Comparison of ENCODE assay signal across 1 cellular context in the genomic region with DNA sequence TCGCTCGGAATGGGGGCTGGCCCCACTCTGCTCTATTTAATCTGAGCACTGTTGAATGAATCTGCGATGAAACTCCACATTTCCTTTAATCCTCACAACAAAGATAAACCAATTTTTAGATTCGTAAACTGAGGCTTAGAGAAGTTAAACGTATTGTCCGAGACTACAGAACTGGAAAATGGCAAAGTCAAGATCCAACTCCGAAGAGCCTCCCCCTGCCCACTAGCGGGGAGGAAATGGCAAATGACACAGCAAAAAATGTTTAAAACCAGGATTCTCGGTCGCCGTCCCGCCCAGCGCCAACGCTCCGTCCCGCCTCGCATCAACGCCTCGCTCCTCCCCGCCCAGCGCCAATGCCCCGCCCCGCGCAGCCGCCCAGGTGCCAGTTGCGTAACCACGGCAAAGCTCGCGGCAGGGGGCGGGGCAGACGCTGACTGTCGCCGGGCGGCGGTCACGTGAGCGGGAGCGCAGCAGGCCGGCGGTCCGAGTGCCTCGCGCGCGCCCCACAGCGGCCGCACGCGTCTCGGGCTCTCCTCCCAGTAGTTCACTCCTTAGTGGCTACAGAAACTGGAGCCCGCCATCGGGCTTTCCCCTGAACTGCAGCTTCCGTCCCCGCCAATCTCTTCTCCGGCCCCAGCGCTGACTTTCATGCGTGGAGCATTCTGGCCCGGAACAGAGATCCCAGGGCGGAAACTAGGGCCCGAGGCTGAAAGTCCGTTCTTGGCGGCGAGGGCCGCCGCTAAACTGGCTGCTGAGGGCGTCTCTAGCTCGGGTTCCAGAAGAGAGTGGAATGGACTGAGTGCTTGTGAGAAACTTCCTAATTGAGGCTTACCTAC.
A peak's percentile ranks its signal among the peaks of the same experiment; 100 is the strongest.
TF ChIP-seq lines count a peak whose summit lies in the region.

No MANE protein-coding gene starts in this region.

TF ChIP-seq in GM12878, 131 proteins besides CTCF, POLR2A, EP300 and RAD21 (continued from another document and continues in another):
- TF ChIP-seq, protein P1, sequence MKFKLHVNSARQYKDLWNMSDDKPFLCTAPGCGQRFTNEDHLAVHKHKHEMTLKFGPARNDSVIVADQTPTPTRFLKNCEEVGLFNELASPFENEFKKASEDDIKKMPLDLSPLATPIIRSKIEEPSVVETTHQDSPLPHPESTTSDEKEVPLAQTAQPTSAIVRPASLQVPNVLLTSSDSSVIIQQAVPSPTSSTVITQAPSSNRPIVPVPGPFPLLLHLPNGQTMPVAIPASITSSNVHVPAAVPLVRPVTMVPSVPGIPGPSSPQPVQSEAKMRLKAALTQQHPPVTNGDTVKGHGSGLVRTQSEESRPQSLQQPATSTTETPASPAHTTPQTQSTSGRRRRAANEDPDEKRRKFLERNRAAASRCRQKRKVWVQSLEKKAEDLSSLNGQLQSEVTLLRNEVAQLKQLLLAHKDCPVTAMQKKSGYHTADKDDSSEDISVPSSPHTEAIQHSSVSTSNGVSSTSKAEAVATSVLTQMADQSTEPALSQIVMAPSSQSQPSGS (IDR thresholded peaks at IDR 0.05; ENCODE audit: low read length) = no peak
- TF ChIP-seq PAX8 (IDR thresholded peaks at IDR 0.05) = 0 out of 2 replicates have a peak, but pooled peaks have one; percentile 76
- TF ChIP-seq HCFC1 (IDR thresholded peaks at IDR 0.05; ENCODE audit: low read length) = peak; percentile 38
- TF ChIP-seq MYC (IDR thresholded peaks at IDR 0.05; ENCODE audit: insufficient read depth, insufficient read length, insufficient replicate concordance, low read length, severe bottlenecking) = no peak
- no peak for TF ChIP-seq ZNF622 (IDR thresholded peaks at IDR 0.05)
- TF ChIP-seq, protein P2, sequence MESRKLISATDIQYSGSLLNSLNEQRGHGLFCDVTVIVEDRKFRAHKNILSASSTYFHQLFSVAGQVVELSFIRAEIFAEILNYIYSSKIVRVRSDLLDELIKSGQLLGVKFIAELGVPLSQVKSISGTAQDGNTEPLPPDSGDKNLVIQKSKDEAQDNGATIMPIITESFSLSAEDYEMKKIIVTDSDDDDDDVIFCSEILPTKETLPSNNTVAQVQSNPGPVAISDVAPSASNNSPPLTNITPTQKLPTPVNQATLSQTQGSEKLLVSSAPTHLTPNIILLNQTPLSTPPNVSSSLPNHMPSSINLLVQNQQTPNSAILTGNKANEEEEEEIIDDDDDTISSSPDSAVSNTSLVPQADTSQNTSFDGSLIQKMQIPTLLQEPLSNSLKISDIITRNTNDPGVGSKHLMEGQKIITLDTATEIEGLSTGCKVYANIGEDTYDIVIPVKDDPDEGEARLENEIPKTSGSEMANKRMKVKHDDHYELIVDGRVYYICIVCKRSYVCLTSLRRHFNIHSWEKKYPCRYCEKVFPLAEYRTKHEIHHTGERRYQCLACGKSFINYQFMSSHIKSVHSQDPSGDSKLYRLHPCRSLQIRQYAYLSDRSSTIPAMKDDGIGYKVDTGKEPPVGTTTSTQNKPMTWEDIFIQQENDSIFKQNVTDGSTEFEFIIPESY (IDR thresholded peaks at IDR 0.05) = no peak
- TF ChIP-seq ZNF24 (IDR thresholded peaks at IDR 0.05) = peak; percentile 86
- peak; percentile 87 for TF ChIP-seq TAF1 (IDR thresholded peaks at IDR 0.05; ENCODE audit: borderline replicate concordance, low read depth, low read length)
- TF ChIP-seq RFX5 (IDR thresholded peaks at IDR 0.05; ENCODE audit: low read depth, low read length) = no peak
- TF ChIP-seq CHD1 (IDR thresholded peaks at IDR 0.05; ENCODE audit: low read depth, low read length) = no peak
- TF ChIP-seq DPF2 (IDR thresholded peaks at IDR 0.05) = peak; percentile 88
- peak; percentile 76; the same call in 1 of the 2 replicates for TF ChIP-seq PML (IDR thresholded peaks at IDR 0.05; ENCODE audit: low read length)
- peak; percentile 23; the same call in 1 of the 2 replicates for TF ChIP-seq NBN (IDR thresholded peaks at IDR 0.05)
- peak; percentile 95 for TF ChIP-seq LARP7 (IDR thresholded peaks at IDR 0.05)
- peak; percentile 95 for TF ChIP-seq BACH1 (IDR thresholded peaks at IDR 0.05; ENCODE audit: borderline replicate concordance)
- TF ChIP-seq, protein P3, sequence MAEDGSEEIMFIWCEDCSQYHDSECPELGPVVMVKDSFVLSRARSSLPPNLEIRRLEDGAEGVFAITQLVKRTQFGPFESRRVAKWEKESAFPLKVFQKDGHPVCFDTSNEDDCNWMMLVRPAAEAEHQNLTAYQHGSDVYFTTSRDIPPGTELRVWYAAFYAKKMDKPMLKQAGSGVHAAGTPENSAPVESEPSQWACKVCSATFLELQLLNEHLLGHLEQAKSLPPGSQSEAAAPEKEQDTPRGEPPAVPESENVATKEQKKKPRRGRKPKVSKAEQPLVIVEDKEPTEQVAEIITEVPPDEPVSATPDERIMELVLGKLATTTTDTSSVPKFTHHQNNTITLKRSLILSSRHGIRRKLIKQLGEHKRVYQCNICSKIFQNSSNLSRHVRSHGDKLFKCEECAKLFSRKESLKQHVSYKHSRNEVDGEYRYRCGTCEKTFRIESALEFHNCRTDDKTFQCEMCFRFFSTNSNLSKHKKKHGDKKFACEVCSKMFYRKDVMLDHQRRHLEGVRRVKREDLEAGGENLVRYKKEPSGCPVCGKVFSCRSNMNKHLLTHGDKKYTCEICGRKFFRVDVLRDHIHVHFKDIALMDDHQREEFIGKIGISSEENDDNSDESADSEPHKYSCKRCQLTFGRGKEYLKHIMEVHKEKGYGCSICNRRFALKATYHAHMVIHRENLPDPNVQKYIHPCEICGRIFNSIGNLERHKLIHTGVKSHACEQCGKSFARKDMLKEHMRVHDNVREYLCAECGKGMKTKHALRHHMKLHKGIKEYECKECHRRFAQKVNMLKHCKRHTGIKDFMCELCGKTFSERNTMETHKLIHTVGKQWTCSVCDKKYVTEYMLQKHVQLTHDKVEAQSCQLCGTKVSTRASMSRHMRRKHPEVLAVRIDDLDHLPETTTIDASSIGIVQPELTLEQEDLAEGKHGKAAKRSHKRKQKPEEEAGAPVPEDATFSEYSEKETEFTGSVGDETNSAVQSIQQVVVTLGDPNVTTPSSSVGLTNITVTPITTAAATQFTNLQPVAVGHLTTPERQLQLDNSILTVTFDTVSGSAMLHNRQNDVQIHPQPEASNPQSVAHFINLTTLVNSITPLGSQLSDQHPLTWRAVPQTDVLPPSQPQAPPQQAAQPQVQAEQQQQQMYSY (CRISPR knock-in tag; IDR thresholded peaks at IDR 0.05) = no peak
- peak; percentile 76 for TF ChIP-seq GATAD2B (conservative IDR thresholded peaks at IDR 0.05; ENCODE audit: low read depth)
- TF ChIP-seq RB1 (IDR thresholded peaks at IDR 0.05; ENCODE audit: borderline replicate concordance) = peak; percentile 80; the same call in 1 of the 2 replicates
- no peak for TF ChIP-seq FOXK2 (IDR thresholded peaks at IDR 0.05)
- TF ChIP-seq MXI1 (IDR thresholded peaks at IDR 0.05; ENCODE audit: low read depth, low read length) = peak; percentile 50; the same call in 1 of the 2 replicates
- TF ChIP-seq, protein P4, sequence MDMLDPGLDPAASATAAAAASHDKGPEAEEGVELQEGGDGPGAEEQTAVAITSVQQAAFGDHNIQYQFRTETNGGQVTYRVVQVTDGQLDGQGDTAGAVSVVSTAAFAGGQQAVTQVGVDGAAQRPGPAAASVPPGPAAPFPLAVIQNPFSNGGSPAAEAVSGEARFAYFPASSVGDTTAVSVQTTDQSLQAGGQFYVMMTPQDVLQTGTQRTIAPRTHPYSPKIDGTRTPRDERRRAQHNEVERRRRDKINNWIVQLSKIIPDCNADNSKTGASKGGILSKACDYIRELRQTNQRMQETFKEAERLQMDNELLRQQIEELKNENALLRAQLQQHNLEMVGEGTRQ (IDR thresholded peaks at IDR 0.05; ENCODE audit: borderline replicate concordance, low read depth, low read length) = peak; percentile 89
- TF ChIP-seq, protein P5, sequence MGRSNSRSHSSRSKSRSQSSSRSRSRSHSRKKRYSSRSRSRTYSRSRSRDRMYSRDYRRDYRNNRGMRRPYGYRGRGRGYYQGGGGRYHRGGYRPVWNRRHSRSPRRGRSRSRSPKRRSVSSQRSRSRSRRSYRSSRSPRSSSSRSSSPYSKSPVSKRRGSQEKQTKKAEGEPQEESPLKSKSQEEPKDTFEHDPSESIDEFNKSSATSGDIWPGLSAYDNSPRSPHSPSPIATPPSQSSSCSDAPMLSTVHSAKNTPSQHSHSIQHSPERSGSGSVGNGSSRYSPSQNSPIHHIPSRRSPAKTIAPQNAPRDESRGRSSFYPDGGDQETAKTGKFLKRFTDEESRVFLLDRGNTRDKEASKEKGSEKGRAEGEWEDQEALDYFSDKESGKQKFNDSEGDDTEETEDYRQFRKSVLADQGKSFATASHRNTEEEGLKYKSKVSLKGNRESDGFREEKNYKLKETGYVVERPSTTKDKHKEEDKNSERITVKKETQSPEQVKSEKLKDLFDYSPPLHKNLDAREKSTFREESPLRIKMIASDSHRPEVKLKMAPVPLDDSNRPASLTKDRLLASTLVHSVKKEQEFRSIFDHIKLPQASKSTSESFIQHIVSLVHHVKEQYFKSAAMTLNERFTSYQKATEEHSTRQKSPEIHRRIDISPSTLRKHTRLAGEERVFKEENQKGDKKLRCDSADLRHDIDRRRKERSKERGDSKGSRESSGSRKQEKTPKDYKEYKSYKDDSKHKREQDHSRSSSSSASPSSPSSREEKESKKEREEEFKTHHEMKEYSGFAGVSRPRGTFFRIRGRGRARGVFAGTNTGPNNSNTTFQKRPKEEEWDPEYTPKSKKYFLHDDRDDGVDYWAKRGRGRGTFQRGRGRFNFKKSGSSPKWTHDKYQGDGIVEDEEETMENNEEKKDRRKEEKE (IDR thresholded peaks at IDR 0.05) = peak; percentile 56; the same call in 1 of the 2 replicates
- no peak for TF ChIP-seq ZBED1 (IDR thresholded peaks at IDR 0.05; ENCODE audit: borderline replicate concordance)
- no peak; the same call in 1 of the 2 replicates for TF ChIP-seq MTA2 (IDR thresholded peaks at IDR 0.05; ENCODE audit: low read depth)
- TF ChIP-seq RUNX3 (IDR thresholded peaks at IDR 0.05; ENCODE audit: low read length) = peak; percentile 5
- TF ChIP-seq, protein P6, sequence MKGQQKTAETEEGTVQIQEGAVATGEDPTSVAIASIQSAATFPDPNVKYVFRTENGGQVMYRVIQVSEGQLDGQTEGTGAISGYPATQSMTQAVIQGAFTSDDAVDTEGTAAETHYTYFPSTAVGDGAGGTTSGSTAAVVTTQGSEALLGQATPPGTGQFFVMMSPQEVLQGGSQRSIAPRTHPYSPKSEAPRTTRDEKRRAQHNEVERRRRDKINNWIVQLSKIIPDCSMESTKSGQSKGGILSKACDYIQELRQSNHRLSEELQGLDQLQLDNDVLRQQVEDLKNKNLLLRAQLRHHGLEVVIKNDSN (IDR thresholded peaks at IDR 0.05; ENCODE audit: borderline replicate concordance, extremely low read length, insufficient read depth, low read depth, low read length) = peak; percentile 96
- 0 out of 2 replicates have a peak, but pooled peaks have one; percentile 73 for TF ChIP-seq ZNF217 (IDR thresholded peaks at IDR 0.05)
- TF ChIP-seq, protein P7, sequence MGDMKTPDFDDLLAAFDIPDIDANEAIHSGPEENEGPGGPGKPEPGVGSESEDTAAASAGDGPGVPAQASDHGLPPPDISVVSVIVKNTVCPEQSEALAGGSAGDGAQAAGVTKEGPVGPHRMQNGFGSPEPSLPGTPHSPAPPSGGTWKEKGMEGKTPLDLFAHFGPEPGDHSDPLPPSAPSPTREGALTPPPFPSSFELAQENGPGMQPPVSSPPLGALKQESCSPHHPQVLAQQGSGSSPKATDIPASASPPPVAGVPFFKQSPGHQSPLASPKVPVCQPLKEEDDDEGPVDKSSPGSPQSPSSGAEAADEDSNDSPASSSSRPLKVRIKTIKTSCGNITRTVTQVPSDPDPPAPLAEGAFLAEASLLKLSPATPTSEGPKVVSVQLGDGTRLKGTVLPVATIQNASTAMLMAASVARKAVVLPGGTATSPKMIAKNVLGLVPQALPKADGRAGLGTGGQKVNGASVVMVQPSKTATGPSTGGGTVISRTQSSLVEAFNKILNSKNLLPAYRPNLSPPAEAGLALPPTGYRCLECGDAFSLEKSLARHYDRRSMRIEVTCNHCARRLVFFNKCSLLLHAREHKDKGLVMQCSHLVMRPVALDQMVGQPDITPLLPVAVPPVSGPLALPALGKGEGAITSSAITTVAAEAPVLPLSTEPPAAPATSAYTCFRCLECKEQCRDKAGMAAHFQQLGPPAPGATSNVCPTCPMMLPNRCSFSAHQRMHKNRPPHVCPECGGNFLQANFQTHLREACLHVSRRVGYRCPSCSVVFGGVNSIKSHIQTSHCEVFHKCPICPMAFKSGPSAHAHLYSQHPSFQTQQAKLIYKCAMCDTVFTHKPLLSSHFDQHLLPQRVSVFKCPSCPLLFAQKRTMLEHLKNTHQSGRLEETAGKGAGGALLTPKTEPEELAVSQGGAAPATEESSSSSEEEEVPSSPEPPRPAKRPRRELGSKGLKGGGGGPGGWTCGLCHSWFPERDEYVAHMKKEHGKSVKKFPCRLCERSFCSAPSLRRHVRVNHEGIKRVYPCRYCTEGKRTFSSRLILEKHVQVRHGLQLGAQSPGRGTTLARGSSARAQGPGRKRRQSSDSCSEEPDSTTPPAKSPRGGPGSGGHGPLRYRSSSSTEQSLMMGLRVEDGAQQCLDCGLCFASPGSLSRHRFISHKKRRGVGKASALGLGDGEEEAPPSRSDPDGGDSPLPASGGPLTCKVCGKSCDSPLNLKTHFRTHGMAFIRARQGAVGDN (IDR thresholded peaks at IDR 0.05) = peak; percentile 91
- TF ChIP-seq POU2F2 (IDR thresholded peaks at IDR 0.05; ENCODE audit: borderline replicate concordance, low read depth, low read length) = peak; percentile 47; the same call in 1 of the 3 replicates
- 0 out of 2 replicates have a peak, but pooled peaks have one; percentile 48 for TF ChIP-seq CREB1 (IDR thresholded peaks at IDR 0.05; ENCODE audit: low read depth)
- no peak for TF ChIP-seq NR2C2 (IDR thresholded peaks at IDR 0.05; ENCODE audit: borderline replicate concordance, control insufficient read depth, insufficient read length, low read depth)
- peak; percentile 99 to 100 for TF ChIP-seq BHLHE40 (IDR thresholded peaks at IDR 0.05; ENCODE audit: borderline replicate concordance in 1 of 2, low read depth in 2 of 2, low read length in 1 of 2)
- TF ChIP-seq FOS (IDR thresholded peaks at IDR 0.05; ENCODE audit: borderline replicate concordance, extremely low read depth, insufficient read length) = no peak
- TF ChIP-seq EED (IDR thresholded peaks at IDR 0.05; ENCODE audit: low read depth) = no peak
- TF ChIP-seq, protein P8, sequence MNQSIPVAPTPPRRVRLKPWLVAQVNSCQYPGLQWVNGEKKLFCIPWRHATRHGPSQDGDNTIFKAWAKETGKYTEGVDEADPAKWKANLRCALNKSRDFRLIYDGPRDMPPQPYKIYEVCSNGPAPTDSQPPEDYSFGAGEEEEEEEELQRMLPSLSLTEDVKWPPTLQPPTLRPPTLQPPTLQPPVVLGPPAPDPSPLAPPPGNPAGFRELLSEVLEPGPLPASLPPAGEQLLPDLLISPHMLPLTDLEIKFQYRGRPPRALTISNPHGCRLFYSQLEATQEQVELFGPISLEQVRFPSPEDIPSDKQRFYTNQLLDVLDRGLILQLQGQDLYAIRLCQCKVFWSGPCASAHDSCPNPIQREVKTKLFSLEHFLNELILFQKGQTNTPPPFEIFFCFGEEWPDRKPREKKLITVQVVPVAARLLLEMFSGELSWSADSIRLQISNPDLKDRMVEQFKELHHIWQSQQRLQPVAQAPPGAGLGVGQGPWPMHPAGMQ (IDR thresholded peaks at IDR 0.05; ENCODE audit: borderline replicate concordance) = no peak
- TF ChIP-seq, protein P9, sequence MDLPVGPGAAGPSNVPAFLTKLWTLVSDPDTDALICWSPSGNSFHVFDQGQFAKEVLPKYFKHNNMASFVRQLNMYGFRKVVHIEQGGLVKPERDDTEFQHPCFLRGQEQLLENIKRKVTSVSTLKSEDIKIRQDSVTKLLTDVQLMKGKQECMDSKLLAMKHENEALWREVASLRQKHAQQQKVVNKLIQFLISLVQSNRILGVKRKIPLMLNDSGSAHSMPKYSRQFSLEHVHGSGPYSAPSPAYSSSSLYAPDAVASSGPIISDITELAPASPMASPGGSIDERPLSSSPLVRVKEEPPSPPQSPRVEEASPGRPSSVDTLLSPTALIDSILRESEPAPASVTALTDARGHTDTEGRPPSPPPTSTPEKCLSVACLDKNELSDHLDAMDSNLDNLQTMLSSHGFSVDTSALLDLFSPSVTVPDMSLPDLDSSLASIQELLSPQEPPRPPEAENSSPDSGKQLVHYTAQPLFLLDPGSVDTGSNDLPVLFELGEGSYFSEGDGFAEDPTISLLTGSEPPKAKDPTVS (IDR thresholded peaks at IDR 0.05; ENCODE audit: low read depth, low read length) = peak; percentile 25; the same call in 1 of the 2 replicates
